Comparison of ENCODE assay signal across 23 cellular contexts in the genomic region with DNA sequence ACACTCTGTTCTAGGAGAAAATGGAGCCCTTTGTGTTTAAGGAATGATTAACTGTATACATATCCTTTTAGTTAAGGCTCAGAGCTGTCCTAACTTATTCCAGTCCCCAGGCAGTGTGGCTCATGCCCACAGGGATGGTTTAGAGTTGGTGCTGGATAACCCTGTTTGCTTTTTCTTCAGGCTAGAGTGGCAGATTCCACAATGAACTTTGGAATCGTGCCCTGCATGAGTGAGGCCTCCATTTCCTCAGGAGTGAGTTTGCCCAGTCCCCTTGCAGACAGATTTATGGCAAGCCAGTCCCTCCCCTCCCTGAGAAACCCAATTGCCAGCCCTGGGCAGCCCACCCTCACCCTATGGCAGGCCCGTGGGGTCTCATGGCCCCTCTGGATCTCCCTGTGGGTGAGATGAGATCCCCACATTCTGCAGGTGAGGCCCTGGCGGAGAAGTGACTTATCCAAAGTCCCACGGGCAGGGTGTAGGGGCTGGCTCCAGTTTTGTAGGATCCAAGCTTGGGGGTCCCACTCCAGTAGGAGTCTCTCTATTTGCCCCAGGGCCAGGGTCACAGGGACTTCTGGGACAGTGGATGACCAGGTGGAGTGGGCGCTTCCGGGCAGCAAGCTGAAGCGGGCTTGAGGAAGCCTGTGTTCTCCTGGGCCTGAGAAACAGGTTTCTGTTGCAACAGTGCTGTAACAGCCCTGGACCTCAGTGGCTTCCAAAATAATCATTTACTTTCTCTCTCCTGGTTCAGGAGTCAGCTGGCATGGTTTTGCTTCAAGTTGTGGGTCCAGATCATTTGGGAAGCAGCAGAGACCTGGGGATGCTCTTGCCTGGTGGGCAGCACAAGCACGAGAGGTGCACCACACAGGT. TPM values are rescaled to one million over a fixed set of nuclear protein-coding genes. Genes with fewer than 3 reads are reported as not detected.
DNase-seq lines count a peak whose midpoint lies in the region; ATAC-seq and TF ChIP-seq lines count a peak whose summit lies in the region.
"Had no signal": no experiment of that assay in that cellular context is flagged by ENCODE, and none has a peak within 500 bp of the region (broad histone marks: within the 10 kb centered on the region; RNA-seq: fewer than 3 reads in every experiment).

No MANE protein-coding gene starts in this region.

- peaks cover 0 to 4% of the 10 kb centered on the region in 2 donors for H3K27me3 Mint-ChIP-seq in stimulated activated naive B cell treated with anti-CD40 and anti-IgM and Interleukin-4, amounts not matched to agents 10 μg/mL and 1 μg/mL and 100 μg/mL, for 72 hours
- H3K27me3 Mint-ChIP-seq: activated CD8-positive, alpha-beta memory T cell treated with anti-CD3 and anti-CD28 coated beads, Interleukin-2, amount 10 ng/mL, durations not matched to agents 7 days and 5 days; central memory CD8-positive, alpha-beta T cell had no signal

- no peak for TF ChIP-seq CTCF in mucosa of descending colon (IDR thresholded peaks at IDR 0.05)

- peaks cover 0 to 2% of the 10 kb centered on the region in 2 donors for H3K9me3 Mint-ChIP-seq in stimulated activated naive B cell treated with anti-CD40 and anti-IgM and Interleukin-4, amounts not matched to agents 10 μg/mL and 1 μg/mL and 100 μg/mL, for 72 hours
- H3K9me3 Mint-ChIP-seq: activated T-cell treated with anti-CD3 and anti-CD28 coated beads, Interleukin-2, amount 50 U/mL, for 72 hours; central memory CD8-positive, alpha-beta T cell; T-helper 1 cell treated with Interleukin-12 subunit alpha and Interleukin-12 subunit beta and Interleukin-4 antibody, amounts not matched to agents 30 μg/mL and 1 μg/mL, for 36 hours had no signal

- no peak overlapping the region for H3K4me3 Mint-ChIP-seq in stimulated activated naive B cell treated with anti-CD40 and anti-IgM and Interleukin-4, amounts not matched to agents 10 μg/mL and 1 μg/mL and 100 μg/mL, for 72 hours
- H3K4me3 Mint-ChIP-seq: activated CD8-positive, alpha-beta memory T cell treated with anti-CD3 and anti-CD28 coated beads, Interleukin-2, amount 10 ng/mL, durations not matched to agents 7 days and 5 days; activated T-cell treated with anti-CD3 and anti-CD28 coated beads, Interleukin-2, amount 50 U/mL, for 72 hours; central memory CD8-positive, alpha-beta T cell; naive thymus-derived CD4-positive, alpha-beta T cell; T-helper 1 cell treated with Interleukin-12 subunit alpha and Interleukin-12 subunit beta and Interleukin-4 antibody, amounts not matched to agents 30 μg/mL and 1 μg/mL, for 36 hours had no signal

- H3K36me3 Mint-ChIP-seq in stimulated activated naive B cell treated with anti-CD40 and anti-IgM and Interleukin-4, amounts not matched to agents 10 μg/mL and 1 μg/mL and 100 μg/mL, for 72 hours = no peaks in the 10 kb centered on the region
- H3K36me3 Mint-ChIP-seq: activated CD8-positive, alpha-beta memory T cell treated with anti-CD3 and anti-CD28 coated beads, Interleukin-2, amount 10 ng/mL, durations not matched to agents 7 days and 5 days; naive thymus-derived CD4-positive, alpha-beta T cell had no signal

- ATAC-seq in esophagus mucosa = peak; percentile 59
- peak; percentile 23 for ATAC-seq in mucosa of descending colon
- ATAC-seq in stimulated activated naive B cell treated with anti-CD40 and anti-IgM and Interleukin-4, amounts not matched to agents 10 μg/mL and 1 μg/mL and 100 μg/mL, for 72 hours (replicated peaks) = no peak
- ATAC-seq in GM18520 (IDR thresholded peaks at IDR 0.05; ENCODE audit: unreplicated experiment) = no peak
- ATAC-seq: activated CD8-positive, alpha-beta memory T cell treated with anti-CD3 and anti-CD28 coated beads, Interleukin-2, amount 10 ng/mL, durations not matched to agents 7 days and 5 days; activated T-cell treated with anti-CD3 and anti-CD28 coated beads, Interleukin-2, amount 50 U/mL, for 72 hours; naive thymus-derived CD4-positive, alpha-beta T cell; SK-N-SH treated with all-trans-retinoic acid at 6 μM for 48 hours had no signal

- H3K4me1 Mint-ChIP-seq in stimulated activated naive B cell treated with anti-CD40 and anti-IgM and Interleukin-4, amounts not matched to agents 10 μg/mL and 1 μg/mL and 100 μg/mL, for 72 hours = no peaks in the 10 kb centered on the region
- H3K4me1 Mint-ChIP-seq: activated CD8-positive, alpha-beta memory T cell treated with anti-CD3 and anti-CD28 coated beads, Interleukin-2, amount 10 ng/mL, durations not matched to agents 7 days and 5 days; central memory CD8-positive, alpha-beta T cell; naive thymus-derived CD4-positive, alpha-beta T cell had no signal

- no peak overlapping the region for H3K27ac Mint-ChIP-seq in stimulated activated naive B cell treated with anti-CD40 and anti-IgM and Interleukin-4, amounts not matched to agents 10 μg/mL and 1 μg/mL and 100 μg/mL, for 72 hours
- H3K27ac Mint-ChIP-seq: activated CD8-positive, alpha-beta memory T cell treated with anti-CD3 and anti-CD28 coated beads, Interleukin-2, amount 10 ng/mL, durations not matched to agents 7 days and 5 days; activated T-cell treated with anti-CD3 and anti-CD28 coated beads, Interleukin-2, amount 50 U/mL, for 72 hours; naive thymus-derived CD4-positive, alpha-beta T cell; T-helper 1 cell treated with Interleukin-12 subunit alpha and Interleukin-12 subunit beta and Interleukin-4 antibody, amounts not matched to agents 30 μg/mL and 1 μg/mL, for 36 hours had no signal

- no peak overlapping the region for H3K4me3 ChIP-seq in mucosa of descending colon
- H3K4me3 ChIP-seq: dorsolateral prefrontal cortex had no signal

- intact Hi-C loops in mucosa of descending colon (cut with DNase I, micrococcal nuclease) = no loop called here

- no peaks in the 10 kb centered on the region for H3K36me3 ChIP-seq in mucosa of descending colon (ENCODE audit: low read depth)

- H3K9me3 ChIP-seq in mucosa of descending colon = no peaks in the 10 kb centered on the region

- DNase-seq in activated effector memory CD4-positive, alpha-beta T cell treated with anti-CD3 and anti-CD28 coated beads, Interleukin-2, amount 50 U/mL, for 16 hours = peak; percentile 19
- no peak for DNase-seq in activated effector memory CD4-positive, alpha-beta T cell treated with Interleukin-2 at 50 U/mL for 16 hours
- DNase-seq in mucosa of descending colon = no peak
- DNase-seq in ureter (ENCODE audit: low spot score) = peak; percentile 41
- no peak for DNase-seq in stimulated activated naive B cell treated with anti-CD40 and anti-IgM and Interleukin-4, amounts not matched to agents 10 μg/mL and 1 μg/mL and 100 μg/mL, for 72 hours
- no peak for DNase-seq in cortex of kidney (lab: John Stamatoyannopoulos, UW)
- DNase-seq: 8988T; activated CD8-positive, alpha-beta memory T cell treated with anti-CD3 and anti-CD28 coated beads, Interleukin-2, amount 10 ng/mL, durations not matched to agents 7 days and 5 days; activated naive CD4-positive, alpha-beta T cell treated with Interleukin-2 at 50 U/mL for 16 hours; activated T-cell treated with anti-CD3 and anti-CD28 coated beads, Interleukin-2, amount 50 U/mL, for 72 hours; dorsolateral prefrontal cortex; EL; Kasumi-1; midbrain; NCI-H226; Right ventricle myocardium superior; stimulated activated naive CD4-positive, alpha-beta T cell treated with Interleukin-2 at 50 U/mL for 16 hours had no signal

- H3K4me1 ChIP-seq in mucosa of descending colon (ENCODE audit: low read depth) = peaks cover 28% of the 10 kb centered on the region

RNA-seq across cellular contexts. Expression of a gene that starts 9.0 kb away (rescaled TPM):
- total RNA-seq in esophagus mucosa (106 TPM), mucosa of descending colon (10 to 100 TPM; 42.9 to 76.3 (median 72.3) TPM), ureter (34.6 TPM)

RNA-seq across cellular contexts. Expression of a gene that starts 34.1 kb away (rescaled TPM):
- 356 TPM for total RNA-seq in esophagus mucosa
- 100 to 1,000 TPM; 265 to 296 (median 284) TPM for total RNA-seq in mucosa of descending colon
- total RNA-seq in ureter = 124 TPM

Comparison
In these comparisons a context has a peak if more than half of its experiments do, and no peak if none do; other contexts are left out.
1. DNase-seq: peak in activated effector memory CD4-positive, alpha-beta T cell treated with anti-CD3 and anti-CD28 coated beads, Interleukin-2, amount 50 U/mL, for 16 hours (single experiment) and ureter (single experiment); none in activated effector memory CD4-positive, alpha-beta T cell treated with Interleukin-2 at 50 U/mL for 16 hours (single experiment), mucosa of descending colon (0 of 3), stimulated activated naive B cell treated with anti-CD40 and anti-IgM and Interleukin-4, amounts not matched to agents 10 μg/mL and 1 μg/mL and 100 μg/mL, for 72 hours (single experiment) and cortex of kidney (single experiment).
2. ATAC-seq: peak in esophagus mucosa (single experiment) and mucosa of descending colon (single experiment); none in stimulated activated naive B cell treated with anti-CD40 and anti-IgM and Interleukin-4, amounts not matched to agents 10 μg/mL and 1 μg/mL and 100 μg/mL, for 72 hours (0 of 2) and GM18520 (single experiment).